In genomic region chr2:190466819-190467444, GRCh38 we compare ENCODE assay signal across 8 cellular contexts. TPM values are rescaled to one million over a fixed set of nuclear protein-coding genes. Genes with fewer than 3 reads are reported as not detected.
DNase-seq lines count a peak whose midpoint lies in the region; ATAC-seq, FAIRE-seq and TF ChIP-seq lines count a peak whose summit lies in the region.

No MANE protein-coding gene starts in this region.

- H3K36me3 ChIP-seq in mammary epithelial cell (ENCODE audit: insufficient read depth, low read length), result no peaks in the 10 kb centered on the region
- H3K36me3 ChIP-seq in rectal smooth muscle tissue (ENCODE audit: control insufficient read depth, insufficient read depth, low read length), result no peaks in the 10 kb centered on the region

- TF ChIP-seq CTCF in mammary epithelial cell (conservative IDR thresholded peaks at IDR 0.05 in 1 of 2, IDR thresholded peaks at IDR 0.05 in 1 of 2; ENCODE audit: extremely low read depth in 1 of 2, insufficient read depth in 1 of 2, low read depth in 1 of 2, low read length in 2 of 2), result no peak

- H4K20me1 ChIP-seq in mammary epithelial cell (ENCODE audit: insufficient read depth, low read length), result no peaks in the 10 kb centered on the region

- ATAC-seq in GM21390 (IDR thresholded peaks at IDR 0.05; ENCODE audit: unreplicated experiment) (no peak), GM21825 (IDR thresholded peaks at IDR 0.05; ENCODE audit: unreplicated experiment) (no peak)

- WGBS in mammary epithelial cell (ENCODE audit: low coverage, missing lambda C conversion rate), result 42% methylated on average over 5 of the region's 5 CpGs

- intact Hi-C loops in mammary epithelial cell (cut with micrococcal nuclease), result no loop called here

- H3K27me3 ChIP-seq in mammary epithelial cell (ENCODE audit: insufficient read depth, low read length) (no peaks in the 10 kb centered on the region), rectal smooth muscle tissue (ENCODE audit: control insufficient read depth, insufficient read depth, low read length) (no peaks in the 10 kb centered on the region)

- peak overlapping the region; percentile 40 for H2AFZ ChIP-seq in mammary epithelial cell (ENCODE audit: low read depth, low read length)

- no TSS peak for BruUV-seq in mammary epithelial cell (replicated peaks; lab: Mats Ljungman, UMichigan)

- H3K4me1 ChIP-seq in mammary epithelial cell (ENCODE audit: insufficient read depth, low read length) (peaks cover 27% of the 10 kb centered on the region), rectal smooth muscle tissue (ENCODE audit: control insufficient read depth, insufficient read depth, low read length) (peaks cover 31% of the 10 kb centered on the region)

- H3K27ac ChIP-seq in mammary epithelial cell (ENCODE audit: insufficient read depth, low read depth, low read length), result peak overlapping the region; percentile 6
- H3K27ac ChIP-seq in rectal smooth muscle tissue (ENCODE audit: low read depth, low read length), result peak overlapping the region; percentile 80

- TF ChIP-seq POLR2A in GM12892 (IDR thresholded peaks at IDR 0.05; ENCODE audit: low read depth, low read length), result no peak

- no peak overlapping the region for H3K4me2 ChIP-seq in mammary epithelial cell (ENCODE audit: insufficient read depth, low read depth, low read length)

- FAIRE-seq in GM12892 (lab: Jason Lieb, UNC), result peak; percentile 61

- H3K9ac ChIP-seq in mammary epithelial cell (ENCODE audit: insufficient read depth, low read length) (no peak overlapping the region), rectal smooth muscle tissue (ENCODE audit: low read length) (no peak overlapping the region)

- no peak for DNase-seq in GM12892 (ENCODE audit: insufficient read length)
- DNase-seq in NCI-H2196 treated with DMSO at 0.1 percent for 48 hours (lab: John Stamatoyannopoulos, UW; ENCODE audit: unreplicated experiment), result peak; percentile 36
- peak; percentile 24 for DNase-seq in mammary epithelial cell
- DNase-seq in AG08396 (ENCODE audit: low spot score), result no peak
- no peak for DNase-seq in NCI-H1048 (lab: John Stamatoyannopoulos, UW)

- dilution Hi-C loops in mammary epithelial cell (cut with HindIII; ENCODE audit: low sequenced_read_pairs), result no loop called here

- peaks cover 17% of the 10 kb centered on the region for H3K79me2 ChIP-seq in mammary epithelial cell (ENCODE audit: insufficient read depth, low read length)

- no peaks in the 10 kb centered on the region for H3K9me3 ChIP-seq in mammary epithelial cell (replicated peaks; ENCODE audit: insufficient read depth, low read length)

- CTCF ChIA-PET in mammary epithelial cell (lab: Charles Lee; ENCODE audit: low non-redundant PET), result no interaction called here

- no peak overlapping the region for H3K4me3 ChIP-seq in mammary epithelial cell (replicated peaks in 1 of 3; ENCODE audit: insufficient read depth in 1 of 3, low read depth in 2 of 3, low read length in 3 of 3)
- no peak overlapping the region for H3K4me3 ChIP-seq in rectal smooth muscle tissue (ENCODE audit: low read length)

- in situ Hi-C loops in mammary epithelial cell (cut with MboI; ENCODE audit: low sequenced_read_pairs in 2 of 2), result no loop called here

RNA-seq across cellular contexts. Expression of gene MFSD6, which starts 58.8 kb away (rescaled TPM):
- 15.7 TPM for polyA plus RNA-seq in GM12892 (2012; ENCODE audit: missing spikeins)
- total RNA-seq in mammary epithelial cell, result 10 to 100 TPM; 33.7 to 71.7 TPM
- 21.2 TPM for polyA plus RNA-seq in mammary epithelial cell
- 34.0 TPM for polyA minus RNA-seq in mammary epithelial cell

Comparison
In these comparisons a context has a peak if more than half of its experiments do, and no peak if none do; other contexts are left out.
1. DNase-seq: peak in NCI-H2196 treated with DMSO at 0.1 percent for 48 hours (single experiment) and mammary epithelial cell (single experiment); none in GM12892 (single experiment), AG08396 (single experiment) and NCI-H1048 (single experiment).